ENCODE assay signal across 8 cellular contexts in the genomic region with DNA sequence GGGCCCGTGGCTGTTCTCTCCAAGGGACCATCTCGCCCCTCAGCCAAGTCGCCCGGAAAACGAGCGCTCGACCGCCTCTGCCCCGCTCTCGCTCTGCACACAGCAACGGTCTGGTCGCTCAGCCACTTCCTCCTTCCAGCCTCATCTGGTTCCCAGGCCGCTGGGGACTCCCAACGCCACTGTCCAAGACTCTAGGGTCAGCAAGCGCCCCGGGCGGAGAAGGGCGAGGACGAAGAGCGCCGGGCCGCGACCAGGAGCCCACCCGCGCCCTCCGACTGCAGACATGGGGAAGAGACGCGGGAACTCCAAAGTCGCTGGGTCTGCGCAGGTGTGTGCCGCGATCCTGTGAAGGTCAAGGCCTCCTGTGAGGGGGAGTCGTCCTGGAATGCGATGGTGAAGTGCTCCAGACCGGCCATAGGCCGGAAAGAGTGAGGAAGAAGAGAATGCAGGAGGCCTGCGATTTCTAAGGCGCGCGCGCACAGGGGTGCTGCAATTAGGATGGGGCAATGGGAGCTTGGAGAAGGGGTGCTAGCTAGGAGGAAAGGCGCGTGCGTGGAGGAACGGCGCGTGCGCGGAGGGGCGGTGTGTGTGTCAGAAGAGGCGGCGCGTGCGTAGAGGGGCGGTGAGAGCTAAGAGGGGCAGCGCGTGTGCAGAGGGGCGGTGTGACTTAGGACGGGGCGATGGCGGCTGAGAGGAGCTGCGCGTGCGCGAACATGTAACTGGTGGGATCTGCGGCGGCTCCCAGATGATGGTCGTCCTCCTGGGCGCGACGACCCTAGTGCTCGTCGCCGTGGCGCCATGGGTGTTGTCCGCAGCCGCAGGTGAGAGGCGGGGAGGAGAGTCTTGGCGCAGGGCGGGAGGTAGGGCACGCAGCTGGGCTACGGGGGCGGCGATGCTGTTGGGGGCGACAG. TPM values are rescaled to one million over a fixed set of nuclear protein-coding genes. Genes with fewer than 3 reads are reported as not detected.
A peak's percentile ranks its signal among the peaks of the same experiment; 100 is the strongest.
DNase-seq lines count a peak whose midpoint lies in the region; ATAC-seq and TF ChIP-seq lines count a peak whose summit lies in the region.

A gene (plus strand): TSS at position 660 of the 911 bp plus-strand sequence. CDS start 86 bp downstream, at position 746.

- peak within 1 kb of the TSS; percentile 79 to 97 for H3K4me3 ChIP-seq in right atrium auricular region
- H3K4me3 ChIP-seq in uterus, result peak within 1 kb of the TSS; percentile 98 to 99

- H3K4me1 ChIP-seq in right atrium auricular region (peaks cover 0 to 31% of the 10 kb centered on the region in 2 donors), uterus (peaks cover 0 to 7% of the 10 kb centered on the region in 2 donors)

- H3K27me3 ChIP-seq in right atrium auricular region (no peaks in the 10 kb centered on the region), uterus (no peaks in the 10 kb centered on the region)

- peak; percentile 86 to 93 for TF ChIP-seq POLR2A in uterus (IDR thresholded peaks at IDR 0.05)

- peak; percentile 80 for ATAC-seq in GM18498 (IDR thresholded peaks at IDR 0.05; ENCODE audit: unreplicated experiment)
- peak; percentile 78 for ATAC-seq in HG02885 (IDR thresholded peaks at IDR 0.05; ENCODE audit: poor library complexity, unreplicated experiment)

- H3K27ac ChIP-seq in angular gyrus (ENCODE audit: low read depth, low read length) (peak within 1 kb of the TSS; percentile 95), right atrium auricular region (peak within 1 kb of the TSS; percentile 98 to 99), uterus (peak within 1 kb of the TSS; percentile 99)

- H3K36me3 ChIP-seq in right atrium auricular region (no peaks in the 10 kb centered on the region), uterus (no peaks in the 10 kb centered on the region)

- TF ChIP-seq CTCF in right atrium auricular region (IDR thresholded peaks at IDR 0.05), result no peak
- peak in 1 of 4 experiments; percentile 7 for TF ChIP-seq CTCF in uterus (IDR thresholded peaks at IDR 0.05)

- intact Hi-C loops in T-helper 1 cell treated with Interleukin-12 subunit alpha and Interleukin-12 subunit beta and Interleukin-4 antibody, amounts not matched to agents 30 ng/mL and 1 ng/mL, for 36 hours (cut with micrococcal nuclease), result loop anchor here (1.0 to 10.0 kb wide), 20 partner anchors 37 to 1700 kb away; a partner anchor contains a TSS
- intact Hi-C loops in uterus (cut with DNase I; ENCODE audit: low total_unique reads), result no loop called here

- H3K9me3 ChIP-seq in right atrium auricular region (no peaks in the 10 kb centered on the region), uterus (no peaks in the 10 kb centered on the region)

- DNase-seq in NCI-H1694 (lab: John Stamatoyannopoulos, UW) (peak; percentile 99), right atrium auricular region (ENCODE audit: low spot score) (peak; percentile 98), pulmonary artery endothelial cell (ENCODE audit: low read depth, low spot score) (peak; percentile 93), uterus (peak; percentile 99)

RNA-seq across cellular contexts. Expression of the gene that starts here (rescaled TPM):
- 30.3 and 34.7 TPM in 2 replicates for total RNA-seq in T-helper 1 cell treated with Interleukin-12 subunit alpha and Interleukin-12 subunit beta and Interleukin-4 antibody, amounts not matched to agents 30 ng/mL and 1 ng/mL, for 36 hours
- 10 to 100 TPM; 20.0 to 24.6 TPM for total RNA-seq in right atrium auricular region
- total RNA-seq in pulmonary artery endothelial cell, result 20.1 and 28.5 TPM in 2 replicates
- total RNA-seq in uterus, result 100 to 1,000 TPM in 1 of 4 donors, 10 to 100 TPM in 3; 26.8 to 115 (median 39.3) TPM

Comparison
In these comparisons a context has a peak if more than half of its experiments do, and no peak if none do; other contexts are left out.
1. Peak in every context shown above with its lines: DNase-seq, ATAC-seq, H3K4me3 ChIP-seq and H3K27ac ChIP-seq.